ENCODE assay signal across 20 cellular contexts in the genomic region with DNA sequence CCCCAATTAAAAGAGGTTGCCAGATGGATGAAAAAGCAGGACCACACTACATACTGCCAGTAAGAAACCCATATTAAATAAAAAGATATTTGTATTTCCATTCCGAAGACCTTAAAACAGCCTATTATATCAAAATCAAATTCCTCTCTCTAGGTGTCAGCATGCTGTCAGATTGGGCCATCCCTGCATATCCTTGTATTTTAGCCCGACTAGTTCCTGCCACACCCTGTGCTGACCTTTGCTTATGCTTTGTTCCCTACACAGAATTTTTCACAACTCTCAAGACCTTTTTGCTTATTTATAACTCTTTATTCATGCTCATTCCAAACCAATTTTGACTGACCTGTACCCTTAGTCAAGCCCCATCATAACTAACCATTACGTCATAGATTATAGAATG. TPM values are rescaled to one million over a fixed set of nuclear protein-coding genes. Genes with fewer than 3 reads are reported as not detected.
"Had no signal": no experiment of that assay in that cellular context is flagged by ENCODE, and none has a peak within 500 bp of the region (broad histone marks: within the 10 kb centered on the region; RNA-seq: fewer than 3 reads in every experiment).

No MANE protein-coding gene starts in this region.

- H3K4me3 Mint-ChIP-seq: dendritic cell treated with granulocyte-macrophage colony-stimulating factor and Interleukin-4, amounts not matched to agents 40 ng/mL and 50 ng/mL, for 4 days; effector memory CD8-positive, alpha-beta T cell; natural killer cell treated with Interleukin-12 subunit alpha and Interleukin-12 subunit beta and Interleukin-15 and Interleukin-18, amount 100 ng/mL, for 72 hours; neural progenitor cell; stimulated activated effector memory CD8-positive, alpha-beta T cell treated with anti-CD3 and anti-CD28 coated beads, Interleukin-12 subunit alpha, Interleukin-12 subunit beta, amount 100 ng/mL, for 72 hours had no signal

- H3K36me3 ChIP-seq: heart left ventricle, neural progenitor cell, ovary, suprapubic skin, thyroid gland, upper lobe of right lung, vagina had no signal

- H3K4me1 Mint-ChIP-seq: neural progenitor cell; stimulated activated effector memory CD8-positive, alpha-beta T cell treated with anti-CD3 and anti-CD28 coated beads, Interleukin-12 subunit alpha, Interleukin-12 subunit beta, amount 100 ng/mL, for 72 hours had no signal

- H3K4me3 ChIP-seq: heart left ventricle, neural progenitor cell, ovary, suprapubic skin, thyroid gland, upper lobe of right lung, vagina had no signal

- H3K4me1 ChIP-seq: heart left ventricle, neural progenitor cell, suprapubic skin, thyroid gland, upper lobe of right lung, vagina had no signal

- H3K27me3 Mint-ChIP-seq: dendritic cell treated with granulocyte-macrophage colony-stimulating factor and Interleukin-4, amounts not matched to agents 40 ng/mL and 50 ng/mL, for 4 days; effector memory CD8-positive, alpha-beta T cell; natural killer cell treated with Interleukin-12 subunit alpha and Interleukin-12 subunit beta and Interleukin-15 and Interleukin-18, amount 100 ng/mL, for 72 hours had no signal

- H3K9me3 Mint-ChIP-seq: dendritic cell treated with granulocyte-macrophage colony-stimulating factor and Interleukin-4, amounts not matched to agents 40 ng/mL and 50 ng/mL, for 4 days; effector memory CD8-positive, alpha-beta T cell; natural killer cell treated with Interleukin-12 subunit alpha and Interleukin-12 subunit beta and Interleukin-15 and Interleukin-18, amount 100 ng/mL, for 72 hours; neural progenitor cell; stimulated activated effector memory CD8-positive, alpha-beta T cell treated with anti-CD3 and anti-CD28 coated beads, Interleukin-12 subunit alpha, Interleukin-12 subunit beta, amount 100 ng/mL, for 72 hours had no signal

- H3K27ac Mint-ChIP-seq: dendritic cell treated with granulocyte-macrophage colony-stimulating factor and Interleukin-4, amounts not matched to agents 40 ng/mL and 50 ng/mL, for 4 days; effector memory CD8-positive, alpha-beta T cell; natural killer cell treated with Interleukin-12 subunit alpha and Interleukin-12 subunit beta and Interleukin-15 and Interleukin-18, amount 100 ng/mL, for 72 hours; neural progenitor cell; stimulated activated effector memory CD8-positive, alpha-beta T cell treated with anti-CD3 and anti-CD28 coated beads, Interleukin-12 subunit alpha, Interleukin-12 subunit beta, amount 100 ng/mL, for 72 hours had no signal

- H2AFZ ChIP-seq: neural progenitor cell had no signal

- H3K27me3 ChIP-seq: heart left ventricle, neural progenitor cell, ovary, suprapubic skin, thyroid gland, upper lobe of right lung, vagina had no signal

- H3K27ac ChIP-seq: heart left ventricle, neural progenitor cell, ovary, suprapubic skin, thyroid gland, upper lobe of right lung, vagina had no signal

- DNase-seq: effector memory CD8-positive, alpha-beta T cell; heart left ventricle; hippocampal formation; kidney glomerular epithelial cell; nucleus accumbens; ovary; right cardiac atrium; stimulated activated CD4-positive, alpha-beta T cell treated with anti-CD3 and anti-CD28 coated beads, Interleukin-4, amount 100 ng/mL, for 1 hour; stimulated activated CD8-positive, alpha-beta memory T cell treated with anti-CD3 and anti-CD28 coated beads, Interleukin-4, amount 100 ng/mL, for 48 hours; stimulated activated naive CD8-positive, alpha-beta T cell treated with anti-CD3 and anti-CD28 coated beads, Interleukin-15, Interleukin-2, amounts not matched to agents 100 U/mL and 50 U/mL, for 24 hours; thyroid gland; upper lobe of right lung had no signal

- H3K9me3 ChIP-seq: heart left ventricle, ovary, suprapubic skin, thyroid gland, upper lobe of right lung, vagina had no signal

- FAIRE-seq: frontal cortex had no signal

- H3K36me3 Mint-ChIP-seq: natural killer cell treated with Interleukin-12 subunit alpha and Interleukin-12 subunit beta and Interleukin-15 and Interleukin-18, amount 100 ng/mL, for 72 hours; stimulated activated effector memory CD8-positive, alpha-beta T cell treated with anti-CD3 and anti-CD28 coated beads, Interleukin-12 subunit alpha, Interleukin-12 subunit beta, amount 100 ng/mL, for 72 hours had no signal

- ATAC-seq: effector memory CD8-positive, alpha-beta T cell; heart left ventricle; left lobe of liver; natural killer cell treated with Interleukin-12 subunit alpha and Interleukin-12 subunit beta and Interleukin-15 and Interleukin-18, amount 100 ng/mL, for 72 hours; stimulated activated effector memory CD8-positive, alpha-beta T cell treated with anti-CD3 and anti-CD28 coated beads, Interleukin-12 subunit alpha, Interleukin-12 subunit beta, amount 100 ng/mL, for 72 hours; stimulated activated naive CD8-positive, alpha-beta T cell treated with anti-CD3 and anti-CD28 coated beads, Interleukin-15, Interleukin-2, amounts not matched to agents 100 U/mL and 50 U/mL, for 24 hours; upper lobe of right lung had no signal

- H3K4me2 ChIP-seq: neural progenitor cell had no signal

- H3K9ac ChIP-seq: neural progenitor cell had no signal

RNA-seq across cellular contexts. Expression of gene AK7, which starts 15.8 kb away (rescaled TPM):
- total RNA-seq: natural killer cell treated with Interleukin-12 subunit alpha and Interleukin-12 subunit beta and Interleukin-15 and Interleukin-18, amount 100 ng/mL, for 72 hours had no signal
